8 cellular contexts compared by ENCODE assay signal in genomic region chr20:59007758-59008511, GRCh38. TPM values are rescaled to one million over a fixed set of nuclear protein-coding genes. Genes with fewer than 3 reads are reported as not detected.
DNase-seq lines count a peak whose midpoint lies in the region; ATAC-seq and TF ChIP-seq lines count a peak whose summit lies in the region.

No MANE protein-coding gene starts in this region.

- no peaks in the 10 kb centered on the region for H3K9me3 Mint-ChIP-seq in osteocyte (ENCODE audit: unreplicated experiment)

- H3K4me2 ChIP-seq in PC-3 (ENCODE audit: low read length), result peak overlapping the region; percentile 99; the same call in 1 of the 2 replicates

- peaks cover 40% of the 10 kb centered on the region for H3K4me1 ChIP-seq in PC-3 (ENCODE audit: insufficient read depth, low read length)

- ATAC-seq in GM18909 (IDR thresholded peaks at IDR 0.05; ENCODE audit: poor library complexity, unreplicated experiment), result peak; percentile 36
- ATAC-seq in HG02642 (IDR thresholded peaks at IDR 0.05; ENCODE audit: poor library complexity, unreplicated experiment), result peak; percentile 39
- no peak for ATAC-seq in PC-3
- ATAC-seq in GM18519 (IDR thresholded peaks at IDR 0.05; ENCODE audit: low FRiP score, unreplicated experiment), result no peak

- peak overlapping the region; percentile 96; the same call in 1 of the 2 replicates for H3K4me3 ChIP-seq in PC-3 (ENCODE audit: low read length)
- no peak overlapping the region for H3K4me3 ChIP-seq in epithelial cell of proximal tubule (ENCODE audit: low read depth, low read length)

- no peaks in the 10 kb centered on the region for H4K20me1 ChIP-seq in PC-3 (ENCODE audit: low read length)

- TF ChIP-seq CTCF in PC-3 (conservative IDR thresholded peaks at IDR 0.05; ENCODE audit: low read depth, low read length) (no peak), epithelial cell of proximal tubule (conservative IDR thresholded peaks at IDR 0.05; ENCODE audit: low read depth, low read length) (no peak), osteocyte (IDR thresholded peaks at IDR 0.05) (no peak)

- H3K27me3 ChIP-seq in PC-3 (ENCODE audit: low read length), result no peaks in the 10 kb centered on the region

- no peaks in the 10 kb centered on the region for H3K36me3 ChIP-seq in PC-3 (ENCODE audit: low read depth, low read length)

- H3K4me1 Mint-ChIP-seq in osteocyte (ENCODE audit: unreplicated experiment), result peaks cover 23% of the 10 kb centered on the region

- H3K27ac Mint-ChIP-seq in osteocyte (ENCODE audit: unreplicated experiment), result peak overlapping the region; percentile 52

- TSS peak; percentile 26 for BruUV-seq in PC-3 (replicated peaks; lab: Mats Ljungman, UMichigan)

- POLR2A ChIA-PET in PC-3 (lab: Charles Lee; ENCODE audit: unreplicated experiment), result no interaction called here

- intact Hi-C loops in PC-3 (cut with micrococcal nuclease), result no loop called here

- no peak overlapping the region for H3K4me3 Mint-ChIP-seq in osteocyte (ENCODE audit: unreplicated experiment)

- no peak overlapping the region for H3K27ac ChIP-seq in PC-3 (ENCODE audit: low read length)

- H3K36me3 Mint-ChIP-seq in osteocyte (ENCODE audit: unreplicated experiment), result no peaks in the 10 kb centered on the region

- no peaks in the 10 kb centered on the region for H3F3A ChIP-seq in PC-3 (ENCODE audit: low read length, unreplicated experiment)

- no peaks in the 10 kb centered on the region for H3K9me2 ChIP-seq in PC-3 (replicated peaks; ENCODE audit: low read length)

- H2AFZ ChIP-seq in PC-3 (ENCODE audit: low read length), result peak overlapping the region; percentile 90; the same call in 1 of the 2 replicates

- no peaks in the 10 kb centered on the region for H3K27me3 Mint-ChIP-seq in osteocyte (ENCODE audit: unreplicated experiment)

- no peaks in the 10 kb centered on the region for H3K9me3 ChIP-seq in PC-3 (ENCODE audit: low read length)

- CTCF ChIA-PET in PC-3 (lab: Charles Lee), result no interaction called here

- no peak overlapping the region for H3K9ac ChIP-seq in PC-3 (ENCODE audit: low read length)

- DNase-seq in PC-3 (no peak), epithelial cell of proximal tubule (ENCODE audit: low read depth) (peak; percentile 42), osteocyte (ENCODE audit: extremely low spot score, unreplicated experiment) (no peak), dermis blood vessel endothelial cell (no peak), HT-29 (ENCODE audit: low spot score) (no peak)

- peaks cover 30% of the 10 kb centered on the region for H3K79me2 ChIP-seq in PC-3 (ENCODE audit: low read length)

RNA-seq across cellular contexts. Expression of gene CTSZ, which starts 0.9 kb away (rescaled TPM):
- total RNA-seq in PC-3 (2014; rRNA removed), result 191 and 225 TPM in 2 replicates
- 98.1 and 109 TPM in 2 replicates for total RNA-seq in epithelial cell of proximal tubule
- 17.2 and 17.5 TPM in 2 replicates for total RNA-seq in osteocyte
- 250 and 566 TPM in 2 replicates for total RNA-seq in dermis blood vessel endothelial cell
- total RNA-seq in HT-29 (2014; rRNA removed; shearing (Covaris generic)), result 420 and 441 TPM in 2 replicates

RNA-seq across cellular contexts. Expression of gene TUBB1, which starts 11.3 kb away (rescaled TPM):
- total RNA-seq in PC-3 (2014; rRNA removed) (not detected in 2 replicates), epithelial cell of proximal tubule (not detected in 2 replicates), osteocyte (not detected in 2 replicates), dermis blood vessel endothelial cell (not detected in 2 replicates)
- total RNA-seq in HT-29 (2014; rRNA removed; shearing (Covaris generic)), result 0.03 and 0.13 TPM in 2 replicates

RNA-seq across cellular contexts. Expression of gene ATP5F1E, which starts 24.2 kb away (rescaled TPM):
- total RNA-seq in PC-3 (2014; rRNA removed) (47.1 and 58.5 TPM in 2 replicates), epithelial cell of proximal tubule (31.9 and 46.4 TPM in 2 replicates), osteocyte (66.7 and 68.2 TPM in 2 replicates), dermis blood vessel endothelial cell (41.8 and 42.7 TPM in 2 replicates)
- 45.1 and 47.4 TPM in 2 replicates for total RNA-seq in HT-29 (2014; rRNA removed; shearing (Covaris generic))

RNA-seq across cellular contexts. Expression of gene NELFCD, which starts 26.9 kb away (rescaled TPM):
- total RNA-seq in PC-3 (2014; rRNA removed), result 131 and 144 TPM in 2 replicates
- total RNA-seq in epithelial cell of proximal tubule, result 52.4 and 83.1 TPM in 2 replicates
- 60.9 and 64.5 TPM in 2 replicates for total RNA-seq in osteocyte
- 53.4 and 66.6 TPM in 2 replicates for total RNA-seq in dermis blood vessel endothelial cell
- 117 and 134 TPM in 2 replicates for total RNA-seq in HT-29 (2014; rRNA removed; shearing (Covaris generic))

RNA-seq across cellular contexts. Expression of gene PRELID3B, which starts 34.7 kb away (rescaled TPM):
- total RNA-seq in PC-3 (2014; rRNA removed) (118 and 181 TPM in 2 replicates), epithelial cell of proximal tubule (75.7 and 76.3 TPM in 2 replicates), osteocyte (38.8 and 45.1 TPM in 2 replicates), dermis blood vessel endothelial cell (75.9 and 93.8 TPM in 2 replicates)
- total RNA-seq in HT-29 (2014; rRNA removed; shearing (Covaris generic)), result 129 and 139 TPM in 2 replicates

Comparison
In these comparisons a context has a peak if more than half of its experiments do, and no peak if none do; other contexts are left out.
1. ATAC-seq: peak in GM18909 (single experiment) and HG02642 (single experiment); none in PC-3 (single experiment) and GM18519 (single experiment).